ENCODE assay signal across 1 cellular context in the genomic region with DNA sequence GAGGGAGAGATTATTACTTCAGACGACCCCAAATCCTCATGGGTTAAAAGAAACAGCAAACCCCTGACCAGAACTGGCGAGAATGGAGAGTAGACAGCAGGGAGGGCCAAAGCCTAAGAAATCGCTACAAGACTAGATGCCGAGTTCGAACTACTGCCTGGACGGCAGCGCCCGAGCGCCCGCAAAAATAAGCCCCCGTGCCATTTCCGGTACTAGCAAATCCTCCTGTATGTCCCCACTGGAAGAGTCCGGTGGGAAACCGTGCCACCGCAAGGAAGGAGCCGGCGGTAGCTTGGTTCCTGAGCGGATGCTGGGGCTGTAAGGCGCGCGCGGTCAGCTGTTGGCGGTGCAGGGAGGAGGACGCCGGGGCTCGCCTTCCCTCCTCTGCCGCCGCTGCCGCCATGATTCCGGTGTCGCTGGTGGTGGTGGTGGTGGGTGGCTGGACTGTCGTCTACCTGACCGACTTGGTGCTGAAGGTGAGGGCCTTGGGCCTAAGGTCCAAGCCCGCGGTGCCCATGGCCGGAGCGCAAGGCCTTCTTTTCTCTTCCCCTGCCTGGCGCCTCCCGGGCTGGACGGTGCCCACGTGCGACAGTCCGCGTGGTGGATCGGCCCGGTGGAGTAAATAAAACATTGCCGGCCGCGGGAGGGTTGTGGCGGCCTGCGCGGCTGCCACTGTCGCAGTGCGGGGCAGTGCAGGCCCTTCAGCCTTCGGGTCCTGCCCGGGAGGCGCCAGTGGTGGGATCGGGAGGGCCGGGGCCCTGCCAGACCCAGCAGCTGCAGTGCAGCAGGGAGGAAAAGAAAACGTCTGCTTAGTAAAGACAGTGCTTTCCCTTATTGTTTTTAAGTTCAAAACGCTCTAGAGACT.
A peak's percentile ranks its signal among the peaks of the same experiment; 100 is the strongest.
TF ChIP-seq lines count a peak whose summit lies in the region.

Gene MBTPS2 (plus strand): TSS at position 284 of the 865 bp plus-strand sequence. CDS start 118 bp downstream, at position 402.

TF ChIP-seq in GM12878, 131 proteins besides CTCF, POLR2A, EP300 and RAD21 (continued from another document and continues in another):
- TF ChIP-seq SIX5 (IDR thresholded peaks at IDR 0.05; ENCODE audit: low read depth, low read length, severe bottlenecking) = peak; percentile 56
- TF ChIP-seq GATAD2B (conservative IDR thresholded peaks at IDR 0.05; ENCODE audit: low read depth) = peak; percentile 60
- TF ChIP-seq FOXM1 (IDR thresholded peaks at IDR 0.05; ENCODE audit: low read depth, low read length) = 0 out of 2 replicates have a peak, but pooled peaks have one; percentile 34
- TF ChIP-seq DPF2 (IDR thresholded peaks at IDR 0.05) = 0 out of 2 replicates have a peak, but pooled peaks have one; percentile 54
- TF ChIP-seq POLR2AphosphoS5 (IDR thresholded peaks at IDR 0.05; ENCODE audit: low read length) = peak; percentile 80
- TF ChIP-seq, protein P1, sequence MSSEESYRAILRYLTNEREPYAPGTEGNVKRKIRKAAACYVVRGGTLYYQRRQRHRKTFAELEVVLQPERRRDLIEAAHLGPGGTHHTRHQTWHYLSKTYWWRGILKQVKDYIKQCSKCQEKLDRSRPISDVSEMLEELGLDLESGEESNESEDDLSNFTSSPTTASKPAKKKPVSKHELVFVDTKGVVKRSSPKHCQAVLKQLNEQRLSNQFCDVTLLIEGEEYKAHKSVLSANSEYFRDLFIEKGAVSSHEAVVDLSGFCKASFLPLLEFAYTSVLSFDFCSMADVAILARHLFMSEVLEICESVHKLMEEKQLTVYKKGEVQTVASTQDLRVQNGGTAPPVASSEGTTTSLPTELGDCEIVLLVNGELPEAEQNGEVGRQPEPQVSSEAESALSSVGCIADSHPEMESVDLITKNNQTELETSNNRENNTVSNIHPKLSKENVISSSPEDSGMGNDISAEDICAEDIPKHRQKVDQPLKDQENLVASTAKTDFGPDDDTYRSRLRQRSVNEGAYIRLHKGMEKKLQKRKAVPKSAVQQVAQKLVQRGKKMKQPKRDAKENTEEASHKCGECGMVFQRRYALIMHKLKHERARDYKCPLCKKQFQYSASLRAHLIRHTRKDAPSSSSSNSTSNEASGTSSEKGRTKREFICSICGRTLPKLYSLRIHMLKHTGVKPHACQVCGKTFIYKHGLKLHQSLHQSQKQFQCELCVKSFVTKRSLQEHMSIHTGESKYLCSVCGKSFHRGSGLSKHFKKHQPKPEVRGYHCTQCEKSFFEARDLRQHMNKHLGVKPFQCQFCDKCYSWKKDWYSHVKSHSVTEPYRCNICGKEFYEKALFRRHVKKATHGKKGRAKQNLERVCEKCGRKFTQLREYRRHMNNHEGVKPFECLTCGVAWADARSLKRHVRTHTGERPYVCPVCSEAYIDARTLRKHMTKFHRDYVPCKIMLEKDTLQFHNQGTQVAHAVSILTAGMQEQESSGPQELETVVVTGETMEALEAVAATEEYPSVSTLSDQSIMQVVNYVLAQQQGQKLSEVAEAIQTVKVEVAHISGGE (CRISPR knock-in tag; IDR thresholded peaks at IDR 0.05) = peak; percentile 93
- 0 out of 2 replicates have a peak, but pooled peaks have one; percentile 16 for TF ChIP-seq TCF3 (IDR thresholded peaks at IDR 0.05; ENCODE audit: borderline replicate concordance, insufficient read depth, low read depth, low read length)
- TF ChIP-seq E2F8 (IDR thresholded peaks at IDR 0.05; ENCODE audit: low read depth, partially characterized antibody) = peak; percentile 56
- 0 out of 2 replicates have a peak, but pooled peaks have one; percentile 44 for TF ChIP-seq TARDBP (IDR thresholded peaks at IDR 0.05; ENCODE audit: borderline replicate concordance)
- 0 out of 2 replicates have a peak, but pooled peaks have one; percentile 25 for TF ChIP-seq NR2C1 (IDR thresholded peaks at IDR 0.05)
- peak; percentile 99 for TF ChIP-seq GABPA (IDR thresholded peaks at IDR 0.05; ENCODE audit: low read depth)
- TF ChIP-seq EGR1 (IDR thresholded peaks at IDR 0.05; ENCODE audit: borderline replicate concordance in 1 of 2, low read depth in 2 of 2, low read length in 2 of 2) = peak in 1 of 2 experiments; percentile 63; a peak in 1 of 3 replicates
- no peak for TF ChIP-seq ZNF217 (IDR thresholded peaks at IDR 0.05)
- TF ChIP-seq YY1 (IDR thresholded peaks at IDR 0.05; ENCODE audit: low read depth, low read length) = peak; percentile 79
- TF ChIP-seq NFYA (IDR thresholded peaks at IDR 0.05; ENCODE audit: borderline replicate concordance, low read depth, low read length) = no peak
- TF ChIP-seq CEBPZ (IDR thresholded peaks at IDR 0.05; ENCODE audit: low read depth, low read length) = no peak
- no peak for TF ChIP-seq NFIC (IDR thresholded peaks at IDR 0.05; ENCODE audit: low read depth, low read length)
- 0 out of 2 replicates have a peak, but pooled peaks have one; percentile 20 for TF ChIP-seq HDGF (IDR thresholded peaks at IDR 0.05)
- TF ChIP-seq SMARCA5 (IDR thresholded peaks at IDR 0.05) = peak; percentile 85
- TF ChIP-seq STAT3 (IDR thresholded peaks at IDR 0.05; ENCODE audit: low read depth, low read length) = no peak
- TF ChIP-seq ZNF274 (IDR thresholded peaks at IDR 0.05; ENCODE audit: insufficient read depth, insufficient read length) = no peak
- 0 out of 2 replicates have a peak, but pooled peaks have one; percentile 66 for TF ChIP-seq SMAD5 (IDR thresholded peaks at IDR 0.05; ENCODE audit: low read depth)
- peak; percentile 79 for TF ChIP-seq IKZF1 (conservative IDR thresholded peaks at IDR 0.05)
- TF ChIP-seq LARP7 (IDR thresholded peaks at IDR 0.05) = peak; percentile 87
- TF ChIP-seq ASH2L (IDR thresholded peaks at IDR 0.05; ENCODE audit: borderline replicate concordance, low read depth) = no peak
- TF ChIP-seq, protein P2, sequence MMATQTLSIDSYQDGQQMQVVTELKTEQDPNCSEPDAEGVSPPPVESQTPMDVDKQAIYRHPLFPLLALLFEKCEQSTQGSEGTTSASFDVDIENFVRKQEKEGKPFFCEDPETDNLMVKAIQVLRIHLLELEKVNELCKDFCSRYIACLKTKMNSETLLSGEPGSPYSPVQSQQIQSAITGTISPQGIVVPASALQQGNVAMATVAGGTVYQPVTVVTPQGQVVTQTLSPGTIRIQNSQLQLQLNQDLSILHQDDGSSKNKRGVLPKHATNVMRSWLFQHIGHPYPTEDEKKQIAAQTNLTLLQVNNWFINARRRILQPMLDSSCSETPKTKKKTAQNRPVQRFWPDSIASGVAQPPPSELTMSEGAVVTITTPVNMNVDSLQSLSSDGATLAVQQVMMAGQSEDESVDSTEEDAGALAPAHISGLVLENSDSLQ (IDR thresholded peaks at IDR 0.05) = peak; percentile 37; the same call in 1 of the 2 replicates
- peak; percentile 41; the same call in 1 of the 2 replicates for TF ChIP-seq SIN3A (IDR thresholded peaks at IDR 0.05; ENCODE audit: low read depth, low read length)
- TF ChIP-seq TCF12 (IDR thresholded peaks at IDR 0.05; ENCODE audit: low read depth, low read length) = peak; percentile 25; the same call in 1 of the 2 replicates
- peak; percentile 71; the same call in 1 of the 2 replicates for TF ChIP-seq POLR2AphosphoS2 (IDR thresholded peaks at IDR 0.05; ENCODE audit: low read depth, low read length)
- TF ChIP-seq IRF4 (IDR thresholded peaks at IDR 0.05; ENCODE audit: low read depth, low read length) = 0 out of 2 replicates have a peak, but pooled peaks have one; percentile 38
- peak; percentile 6; the same call in 1 of the 2 replicates for TF ChIP-seq NR2F1 (conservative IDR thresholded peaks at IDR 0.05)
- no peak for TF ChIP-seq ZNF622 (IDR thresholded peaks at IDR 0.05)
- peak; percentile 71 for TF ChIP-seq SP1 (IDR thresholded peaks at IDR 0.05; ENCODE audit: low read depth, low read length)
- peak; percentile 98 for TF ChIP-seq TAF1 (IDR thresholded peaks at IDR 0.05; ENCODE audit: borderline replicate concordance, low read depth, low read length)
- peak; percentile 56; the same call in 1 of the 2 replicates for TF ChIP-seq WRNIP1 (IDR thresholded peaks at IDR 0.05; ENCODE audit: borderline replicate concordance, low read depth, low read length)
- peak; percentile 45; the same call in 1 of the 2 replicates for TF ChIP-seq CREM (IDR thresholded peaks at IDR 0.05; ENCODE audit: low read depth)
- peak; percentile 77 for TF ChIP-seq HCFC1 (IDR thresholded peaks at IDR 0.05; ENCODE audit: low read length)
- TF ChIP-seq BHLHE40 (IDR thresholded peaks at IDR 0.05; ENCODE audit: borderline replicate concordance in 1 of 2, low read depth in 2 of 2, low read length in 1 of 2) = peak; percentile 38 to 44; a peak in 1 of 4 replicates
- peak; percentile 73; the same call in 1 of the 2 replicates for TF ChIP-seq ZSCAN29 (IDR thresholded peaks at IDR 0.05)
- peak; percentile 33 to 81; a peak in 2 of 4 replicates for TF ChIP-seq SRF (IDR thresholded peaks at IDR 0.05; ENCODE audit: low read depth in 2 of 2, low read length in 2 of 2)
- peak; percentile 89; the same call in 1 of the 2 replicates for TF ChIP-seq CBX5 (IDR thresholded peaks at IDR 0.05; ENCODE audit: low read depth)
- TF ChIP-seq SPI1 (IDR thresholded peaks at IDR 0.05; ENCODE audit: borderline replicate concordance, insufficient read depth, low read depth, low read length) = no peak
- TF ChIP-seq MTA3 (IDR thresholded peaks at IDR 0.05; ENCODE audit: borderline replicate concordance, low read length) = no peak; the same call in 1 of the 2 replicates
- TF ChIP-seq POU2F2 (IDR thresholded peaks at IDR 0.05; ENCODE audit: borderline replicate concordance, low read depth, low read length) = peak; percentile 78; the same call in 1 of the 3 replicates
- peak; percentile 19 to 55; a peak in 2 of 4 replicates for TF ChIP-seq IKZF2 (IDR thresholded peaks at IDR 0.05)
- TF ChIP-seq ZNF24 (IDR thresholded peaks at IDR 0.05) = peak; percentile 75
- TF ChIP-seq SMC3 (IDR thresholded peaks at IDR 0.05; ENCODE audit: borderline replicate concordance, low read length) = no peak
- TF ChIP-seq CHD2 (IDR thresholded peaks at IDR 0.05; ENCODE audit: borderline replicate concordance, low read depth, low read length) = peak; percentile 54; the same call in 1 of the 2 replicates
- TF ChIP-seq RB1 (IDR thresholded peaks at IDR 0.05; ENCODE audit: borderline replicate concordance) = peak; percentile 82; the same call in 1 of the 2 replicates
- TF ChIP-seq KLF5 (IDR thresholded peaks at IDR 0.05; ENCODE audit: partially characterized antibody) = no peak
- 0 out of 2 replicates have a peak, but pooled peaks have one; percentile 14 for TF ChIP-seq MTA2 (IDR thresholded peaks at IDR 0.05; ENCODE audit: low read depth)
- TF ChIP-seq TBL1XR1 (IDR thresholded peaks at IDR 0.05; ENCODE audit: low read depth, low read length) = 0 out of 2 replicates have a peak, but pooled peaks have one; percentile 37
- TF ChIP-seq CREB1 (IDR thresholded peaks at IDR 0.05; ENCODE audit: low read depth) = 0 out of 2 replicates have a peak, but pooled peaks have one; percentile 23
- TF ChIP-seq, protein P3, sequence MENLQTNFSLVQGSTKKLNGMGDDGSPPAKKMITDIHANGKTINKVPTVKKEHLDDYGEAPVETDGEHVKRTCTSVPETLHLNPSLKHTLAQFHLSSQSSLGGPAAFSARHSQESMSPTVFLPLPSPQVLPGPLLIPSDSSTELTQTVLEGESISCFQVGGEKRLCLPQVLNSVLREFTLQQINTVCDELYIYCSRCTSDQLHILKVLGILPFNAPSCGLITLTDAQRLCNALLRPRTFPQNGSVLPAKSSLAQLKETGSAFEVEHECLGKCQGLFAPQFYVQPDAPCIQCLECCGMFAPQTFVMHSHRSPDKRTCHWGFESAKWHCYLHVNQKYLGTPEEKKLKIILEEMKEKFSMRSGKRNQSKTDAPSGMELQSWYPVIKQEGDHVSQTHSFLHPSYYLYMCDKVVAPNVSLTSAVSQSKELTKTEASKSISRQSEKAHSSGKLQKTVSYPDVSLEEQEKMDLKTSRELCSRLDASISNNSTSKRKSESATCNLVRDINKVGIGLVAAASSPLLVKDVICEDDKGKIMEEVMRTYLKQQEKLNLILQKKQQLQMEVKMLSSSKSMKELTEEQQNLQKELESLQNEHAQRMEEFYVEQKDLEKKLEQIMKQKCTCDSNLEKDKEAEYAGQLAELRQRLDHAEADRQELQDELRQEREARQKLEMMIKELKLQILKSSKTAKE (IDR thresholded peaks at IDR 0.05; ENCODE audit: low read depth, poor library complexity, severe bottlenecking) = peak; percentile 24
- TF ChIP-seq RELA (IDR thresholded peaks at IDR 0.05; ENCODE audit: borderline replicate concordance, partially characterized antibody) = no peak
- TF ChIP-seq MEF2B (IDR thresholded peaks at IDR 0.05; ENCODE audit: partially characterized antibody, poor library complexity, severe bottlenecking) = peak; percentile 48
